12 cellular contexts compared by ENCODE assay signal in the genomic region with DNA sequence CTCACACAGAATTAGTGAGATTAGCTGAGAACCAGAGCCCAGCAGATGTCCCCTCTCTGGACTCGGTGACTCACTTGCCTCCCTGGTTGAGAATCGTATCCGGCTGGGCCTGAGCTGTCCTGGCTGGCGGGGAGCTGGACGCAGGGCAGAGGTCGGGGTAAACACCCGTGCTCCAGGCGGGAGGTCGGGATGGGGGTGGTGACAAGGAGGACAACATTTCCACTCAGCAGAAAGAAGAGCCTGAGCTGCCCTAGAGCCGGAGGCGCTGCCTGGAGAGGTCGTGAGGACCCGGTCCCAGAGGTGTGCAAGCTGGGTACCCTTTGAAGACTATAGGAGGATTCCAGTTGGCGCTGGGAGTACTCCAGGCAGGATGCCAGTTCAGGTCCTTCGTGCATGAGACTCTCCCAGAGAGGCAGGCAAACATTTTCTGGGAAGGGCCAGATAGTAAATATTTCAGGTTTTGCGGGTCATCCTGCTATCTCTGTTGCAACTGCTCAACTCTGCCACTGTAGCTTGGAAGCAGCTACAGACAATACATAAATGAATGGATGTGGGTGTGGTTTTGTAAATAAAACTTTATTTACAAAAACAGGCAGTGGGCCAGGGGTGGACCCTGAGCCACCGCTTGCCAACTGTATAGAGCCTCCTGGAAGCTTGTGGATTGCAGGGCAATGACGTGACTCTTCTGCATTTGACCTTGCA.
DNase-seq lines count a peak whose midpoint lies in the region; ATAC-seq and TF ChIP-seq lines count a peak whose summit lies in the region.
"Had no signal": no experiment of that assay in that cellular context is flagged by ENCODE, and none has a peak within 500 bp of the region (broad histone marks: within the 10 kb centered on the region; RNA-seq: fewer than 3 reads in every experiment).

No MANE protein-coding gene starts in this region.

- TF ChIP-seq EP300 in upper lobe of left lung (IDR thresholded peaks at IDR 0.05) = no peak

- intact Hi-C loops in left lung (cut with DNase I) = no loop called here

- H3K27ac ChIP-seq in RWPE1 (peak overlapping the region; percentile 48), left lung (peak overlapping the region in 1 of 2 donors; percentile 18), upper lobe of left lung (peak overlapping the region in 2 of 4 donors; percentile 28 to 55)
- H3K27ac ChIP-seq: neutrophil had no signal

- no peak for TF ChIP-seq CTCF in RWPE1 (conservative IDR thresholded peaks at IDR 0.05; ENCODE audit: low read depth)
- TF ChIP-seq CTCF in left lung (IDR thresholded peaks at IDR 0.05) = no peak
- no peak for TF ChIP-seq CTCF in upper lobe of left lung (IDR thresholded peaks at IDR 0.05)

- no peak for TF ChIP-seq POLR2A in upper lobe of left lung (IDR thresholded peaks at IDR 0.05)

- POLR2A ChIA-PET in RWPE1 (lab: Yijun Ruan, JAX; ENCODE audit: low non-redundant PET) = no interaction called here

- no peaks in the 10 kb centered on the region for H3K27me3 ChIP-seq in left lung
- H3K27me3 ChIP-seq in upper lobe of left lung = no peaks in the 10 kb centered on the region
- H3K27me3 ChIP-seq: neutrophil had no signal

- ATAC-seq in left lung (peak; percentile 56), upper lobe of left lung (ENCODE audit: low FRiP score in 2 of 2) (peak in 1 of 2 donors; percentile 2), HG02884 (IDR thresholded peaks at IDR 0.05; ENCODE audit: unreplicated experiment) (no peak), GM21529 (IDR thresholded peaks at IDR 0.05; ENCODE audit: unreplicated experiment) (no peak), GM18870 (IDR thresholded peaks at IDR 0.05; ENCODE audit: unreplicated experiment) (no peak)

- H3K9me3 ChIP-seq in left lung (no peaks in the 10 kb centered on the region), upper lobe of left lung (no peaks in the 10 kb centered on the region)
- H3K9me3 ChIP-seq: neutrophil had no signal

- H3K36me3 ChIP-seq in left lung = no peaks in the 10 kb centered on the region
- H3K36me3 ChIP-seq in upper lobe of left lung = no peaks in the 10 kb centered on the region
- H3K36me3 ChIP-seq: neutrophil had no signal

- CTCF ChIA-PET in RWPE1 (lab: Yijun Ruan, JAX) = interaction anchor here (0.6 to 1.7 kb wide), 2 partner anchors 15 to 369 kb away, joined by 7 read pairs; no protein-coding TSS in a partner anchor

- WGBS in upper lobe of left lung, 2 donors = 65 to 73% methylated on average over 18 of the region's 18 CpGs

- DNase-seq in NCI-H2196 (lab: John Stamatoyannopoulos, UW; ENCODE audit: unreplicated experiment) (peak; percentile 21), NCI-H2196 treated with DMSO at 0.1 percent for 48 hours (lab: John Stamatoyannopoulos, UW; ENCODE audit: unreplicated experiment) (no peak), RWPE1 (ENCODE audit: low spot score) (no peak), left lung (peak; percentile 51 to 78), upper lobe of left lung (peak; percentile 66 to 71)
- DNase-seq: activated naive CD8-positive, alpha-beta T cell treated with anti-CD3 and anti-CD28 coated beads, Interleukin-2, amount 10 ng/mL, durations not matched to agents 7 days and 5 days; NCI-H1930; stimulated activated CD4-positive, alpha-beta T cell treated with anti-CD3 and anti-CD28 coated beads, Interleukin-12 subunit alpha, Interleukin-12 subunit beta, amount 100 ng/mL, for 4 hours had no signal

- H3K4me3 ChIP-seq in left lung (no peak overlapping the region), upper lobe of left lung (no peak overlapping the region)

- peaks cover 28 to 42% of the 10 kb centered on the region in 2 donors for H3K4me1 ChIP-seq in left lung
- H3K4me1 ChIP-seq in upper lobe of left lung = peaks cover 31 to 58% (median 52%) of the 10 kb centered on the region in 4 donors

Comparison
In these comparisons a context has a peak if more than half of its experiments do, and no peak if none do; other contexts are left out.
1. DNase-seq: peak in NCI-H2196 (single experiment), left lung (2 of 2) and upper lobe of left lung (2 of 2); none in NCI-H2196 treated with DMSO at 0.1 percent for 48 hours (single experiment) and RWPE1 (single experiment).